In the genomic region with DNA sequence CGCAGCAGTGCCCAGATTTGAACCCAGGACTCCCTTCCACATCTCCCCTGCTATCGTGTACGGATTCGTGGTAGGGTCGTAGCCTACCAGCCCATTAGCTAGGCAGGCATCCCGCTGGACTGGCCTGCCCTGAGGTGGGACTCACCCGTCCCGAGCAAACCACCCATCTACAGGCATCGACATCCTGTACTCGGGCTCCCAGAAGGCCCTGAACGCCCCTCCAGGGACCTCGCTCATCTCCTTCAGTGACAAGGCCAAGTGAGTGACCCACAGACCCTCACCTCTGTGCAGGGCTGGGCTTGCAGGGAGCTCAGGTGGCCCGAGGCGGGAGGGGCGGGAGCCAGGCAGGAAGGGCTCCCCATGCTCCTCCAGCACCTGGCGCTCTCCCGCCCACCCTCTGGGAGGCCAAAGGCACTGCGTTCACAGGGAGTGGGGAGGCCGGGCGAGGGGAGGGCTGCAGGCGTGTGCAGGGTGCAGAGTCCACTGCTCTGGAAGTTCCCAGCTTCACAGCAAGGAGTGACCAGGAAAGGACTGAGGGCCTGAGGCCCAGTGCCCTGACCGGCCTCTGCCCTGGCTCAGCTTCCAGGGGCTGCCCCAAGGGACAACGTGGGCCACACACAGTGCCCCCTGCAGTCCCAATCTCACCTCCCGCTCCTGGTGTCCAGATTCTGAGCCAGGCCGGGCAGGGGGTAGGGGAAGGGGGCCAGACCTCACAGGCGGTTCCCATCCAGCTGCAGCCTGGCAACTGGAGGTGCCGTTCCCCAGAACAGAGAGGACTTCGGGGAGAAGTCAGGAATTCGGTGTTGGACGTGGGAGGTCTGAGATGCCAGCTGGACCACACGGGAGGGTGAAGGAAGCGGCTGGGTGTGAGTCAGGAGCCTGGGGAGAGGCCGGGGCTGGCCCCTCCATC, we compare ENCODE assay signal across 1 cellular context.
TF ChIP-seq lines count a peak whose summit lies in the region.

No MANE protein-coding gene starts in this region.

TF ChIP-seq in HepG2, 621 proteins besides CTCF, POLR2A, EP300 and RAD21 (continued from another document and continues in another):
- TF ChIP-seq IKZF5 (CRISPR knock-in tag; IDR thresholded peaks at IDR 0.05) (peak; percentile 92), PTBP1 (IDR thresholded peaks at IDR 0.05; ENCODE audit: low read depth, low read length, poor library complexity, severe bottlenecking) (no peak), BORCS8-MEF2B (CRISPR knock-in tag; IDR thresholded peaks at IDR 0.05) (peak; percentile 78; the same call in 1 of the 2 replicates), ZFP37 (CRISPR knock-in tag; IDR thresholded peaks at IDR 0.05; ENCODE audit: borderline replicate concordance) (peak; percentile 91), ZNF180 (CRISPR knock-in tag; IDR thresholded peaks at IDR 0.05; ENCODE audit: borderline replicate concordance, low read depth) (no peak), ZBTB25 (CRISPR knock-in tag; IDR thresholded peaks at IDR 0.05) (peak; percentile 78), TP53 (CRISPR knock-in tag; conservative IDR thresholded peaks at IDR 0.05) (0 out of 2 replicates have a peak, but pooled peaks have one; percentile 28), ZNF550 (CRISPR knock-in tag; IDR thresholded peaks at IDR 0.05; ENCODE audit: borderline replicate concordance) (peak; percentile 82; the same call in 1 of the 2 replicates), ZNF431 (CRISPR knock-in tag; IDR thresholded peaks at IDR 0.05; ENCODE audit: borderline replicate concordance, low read depth) (peak; percentile 86), ZNF556 (CRISPR knock-in tag; IDR thresholded peaks at IDR 0.05; ENCODE audit: borderline replicate concordance) (peak; percentile 89; the same call in 1 of the 2 replicates), MEIS2 (CRISPR knock-in tag; IDR thresholded peaks at IDR 0.05) (peak; percentile 86), RNF2 (conservative IDR thresholded peaks at IDR 0.05; ENCODE audit: low read depth) (peak; percentile 59; the same call in 1 of the 2 replicates), TFDP1 (CRISPR knock-in tag; IDR thresholded peaks at IDR 0.05; ENCODE audit: borderline replicate concordance) (peak; percentile 91), ZMYM2 (CRISPR knock-in tag; IDR thresholded peaks at IDR 0.05) (no peak; the same call in 1 of the 2 replicates), RCOR2 (CRISPR knock-in tag; IDR thresholded peaks at IDR 0.05) (0 out of 2 replicates have a peak, but pooled peaks have one; percentile 56), ZNF749 (CRISPR knock-in tag; IDR thresholded peaks at IDR 0.05; ENCODE audit: borderline replicate concordance) (no peak), PCBP2 (optimal IDR thresholded peaks at IDR 0.05; ENCODE audit: low read depth, low read length, poor library complexity, severe bottlenecking) (no peak), ZNF20 (CRISPR knock-in tag; IDR thresholded peaks at IDR 0.05) (no peak), ZFYVE20 (CRISPR knock-in tag; IDR thresholded peaks at IDR 0.05; ENCODE audit: borderline replicate concordance, low read depth) (peak; percentile 56; the same call in 1 of the 2 replicates), MYPOP (CRISPR knock-in tag; IDR thresholded peaks at IDR 0.05) (peak; percentile 76; the same call in 1 of the 2 replicates), SNAI1 (CRISPR knock-in tag; IDR thresholded peaks at IDR 0.05; ENCODE audit: borderline replicate concordance) (0 out of 2 replicates have a peak, but pooled peaks have one; percentile 45), ATF1 (CRISPR knock-in tag; IDR thresholded peaks at IDR 0.05) (no peak), LCORL (IDR thresholded peaks at IDR 0.05) (no peak), LCORL (CRISPR knock-in tag; IDR thresholded peaks at IDR 0.05) (peak; percentile 100), PITX1 (CRISPR knock-in tag; IDR thresholded peaks at IDR 0.05) (peak; percentile 91), RELA (CRISPR knock-in tag; IDR thresholded peaks at IDR 0.05) (0 out of 2 replicates have a peak, but pooled peaks have one; percentile 84), CREBL2 (CRISPR knock-in tag; IDR thresholded peaks at IDR 0.05; ENCODE audit: borderline replicate concordance) (no peak), RARA (CRISPR knock-in tag; IDR thresholded peaks at IDR 0.05) (peak; percentile 90), ZBTB42 (CRISPR knock-in tag; IDR thresholded peaks at IDR 0.05) (no peak), GATAD2A (CRISPR knock-in tag; IDR thresholded peaks at IDR 0.05) (peak; percentile 98), ZNF670 (CRISPR knock-in tag; IDR thresholded peaks at IDR 0.05; ENCODE audit: borderline replicate concordance) (peak; percentile 93; the same call in 1 of the 2 replicates), NR1H2 (CRISPR knock-in tag; IDR thresholded peaks at IDR 0.05; ENCODE audit: borderline replicate concordance, low read depth) (peak; percentile 28; the same call in 1 of the 2 replicates), ZNF615 (CRISPR knock-in tag; IDR thresholded peaks at IDR 0.05; ENCODE audit: borderline replicate concordance) (no peak), CEBPB (IDR thresholded peaks at IDR 0.05; ENCODE audit: borderline replicate concordance, low read depth, low read length) (no peak), REPIN1 (CRISPR knock-in tag; IDR thresholded peaks at IDR 0.05; ENCODE audit: borderline replicate concordance, low read depth) (peak; percentile 85; the same call in 1 of the 2 replicates), MYC (CRISPR knock-in tag; IDR thresholded peaks at IDR 0.05; ENCODE audit: borderline replicate concordance) (peak; percentile 95; the same call in 1 of the 2 replicates), E2F5 (CRISPR knock-in tag; conservative IDR thresholded peaks at IDR 0.05) (0 out of 2 replicates have a peak, but pooled peaks have one; percentile 14), MLLT10 (CRISPR knock-in tag; IDR thresholded peaks at IDR 0.05) (no peak), FOXA1 (IDR thresholded peaks at IDR 0.05) (no peak), FOXA1 (CRISPR knock-in tag; IDR thresholded peaks at IDR 0.05) (no peak; the same call in none of the 2 replicates), ARID2 (CRISPR knock-in tag; IDR thresholded peaks at IDR 0.05; ENCODE audit: borderline replicate concordance) (0 out of 2 replicates have a peak, but pooled peaks have one; percentile 70)
- TF ChIP-seq, protein P1, sequence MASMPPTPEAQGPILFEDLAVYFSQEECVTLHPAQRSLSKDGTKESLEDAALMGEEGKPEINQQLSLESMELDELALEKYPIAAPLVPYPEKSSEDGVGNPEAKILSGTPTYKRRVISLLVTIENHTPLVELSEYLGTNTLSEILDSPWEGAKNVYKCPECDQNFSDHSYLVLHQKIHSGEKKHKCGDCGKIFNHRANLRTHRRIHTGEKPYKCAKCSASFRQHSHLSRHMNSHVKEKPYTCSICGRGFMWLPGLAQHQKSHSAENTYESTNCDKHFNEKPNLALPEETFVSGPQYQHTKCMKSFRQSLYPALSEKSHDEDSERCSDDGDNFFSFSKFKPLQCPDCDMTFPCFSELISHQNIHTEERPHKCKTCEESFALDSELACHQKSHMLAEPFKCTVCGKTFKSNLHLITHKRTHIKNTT (CRISPR knock-in tag; IDR thresholded peaks at IDR 0.05) = no peak
- TF ChIP-seq, protein P2, sequence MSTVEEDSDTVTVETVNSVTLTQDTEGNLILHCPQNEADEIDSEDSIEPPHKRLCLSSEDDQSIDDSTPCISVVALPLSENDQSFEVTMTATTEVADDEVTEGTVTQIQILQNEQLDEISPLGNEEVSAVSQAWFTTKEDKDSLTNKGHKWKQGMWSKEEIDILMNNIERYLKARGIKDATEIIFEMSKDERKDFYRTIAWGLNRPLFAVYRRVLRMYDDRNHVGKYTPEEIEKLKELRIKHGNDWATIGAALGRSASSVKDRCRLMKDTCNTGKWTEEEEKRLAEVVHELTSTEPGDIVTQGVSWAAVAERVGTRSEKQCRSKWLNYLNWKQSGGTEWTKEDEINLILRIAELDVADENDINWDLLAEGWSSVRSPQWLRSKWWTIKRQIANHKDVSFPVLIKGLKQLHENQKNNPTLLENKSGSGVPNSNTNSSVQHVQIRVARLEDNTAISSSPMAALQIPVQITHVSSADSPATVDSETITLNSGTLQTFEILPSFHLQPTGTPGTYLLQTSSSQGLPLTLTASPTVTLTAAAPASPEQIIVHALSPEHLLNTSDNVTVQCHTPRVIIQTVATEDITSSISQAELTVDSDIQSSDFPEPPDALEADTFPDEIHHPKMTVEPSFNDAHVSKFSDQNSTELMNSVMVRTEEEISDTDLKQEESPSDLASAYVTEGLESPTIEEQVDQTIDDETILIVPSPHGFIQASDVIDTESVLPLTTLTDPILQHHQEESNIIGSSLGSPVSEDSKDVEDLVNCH (CRISPR knock-in tag; IDR thresholded peaks at IDR 0.05) = no peak; the same call in 1 of the 2 replicates
- TF ChIP-seq, protein P3, sequence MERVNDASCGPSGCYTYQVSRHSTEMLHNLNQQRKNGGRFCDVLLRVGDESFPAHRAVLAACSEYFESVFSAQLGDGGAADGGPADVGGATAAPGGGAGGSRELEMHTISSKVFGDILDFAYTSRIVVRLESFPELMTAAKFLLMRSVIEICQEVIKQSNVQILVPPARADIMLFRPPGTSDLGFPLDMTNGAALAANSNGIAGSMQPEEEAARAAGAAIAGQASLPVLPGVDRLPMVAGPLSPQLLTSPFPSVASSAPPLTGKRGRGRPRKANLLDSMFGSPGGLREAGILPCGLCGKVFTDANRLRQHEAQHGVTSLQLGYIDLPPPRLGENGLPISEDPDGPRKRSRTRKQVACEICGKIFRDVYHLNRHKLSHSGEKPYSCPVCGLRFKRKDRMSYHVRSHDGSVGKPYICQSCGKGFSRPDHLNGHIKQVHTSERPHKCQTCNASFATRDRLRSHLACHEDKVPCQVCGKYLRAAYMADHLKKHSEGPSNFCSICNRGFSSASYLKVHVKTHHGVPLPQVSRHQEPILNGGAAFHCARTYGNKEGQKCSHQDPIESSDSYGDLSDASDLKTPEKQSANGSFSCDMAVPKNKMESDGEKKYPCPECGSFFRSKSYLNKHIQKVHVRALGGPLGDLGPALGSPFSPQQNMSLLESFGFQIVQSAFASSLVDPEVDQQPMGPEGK (CRISPR knock-in tag; IDR thresholded peaks at IDR 0.05) = peak; percentile 100
- TF ChIP-seq, protein P4, sequence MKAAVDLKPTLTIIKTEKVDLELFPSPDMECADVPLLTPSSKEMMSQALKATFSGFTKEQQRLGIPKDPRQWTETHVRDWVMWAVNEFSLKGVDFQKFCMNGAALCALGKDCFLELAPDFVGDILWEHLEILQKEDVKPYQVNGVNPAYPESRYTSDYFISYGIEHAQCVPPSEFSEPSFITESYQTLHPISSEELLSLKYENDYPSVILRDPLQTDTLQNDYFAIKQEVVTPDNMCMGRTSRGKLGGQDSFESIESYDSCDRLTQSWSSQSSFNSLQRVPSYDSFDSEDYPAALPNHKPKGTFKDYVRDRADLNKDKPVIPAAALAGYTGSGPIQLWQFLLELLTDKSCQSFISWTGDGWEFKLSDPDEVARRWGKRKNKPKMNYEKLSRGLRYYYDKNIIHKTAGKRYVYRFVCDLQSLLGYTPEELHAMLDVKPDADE (CRISPR knock-in tag; IDR thresholded peaks at IDR 0.05) = no peak
- TF ChIP-seq, protein P5, sequence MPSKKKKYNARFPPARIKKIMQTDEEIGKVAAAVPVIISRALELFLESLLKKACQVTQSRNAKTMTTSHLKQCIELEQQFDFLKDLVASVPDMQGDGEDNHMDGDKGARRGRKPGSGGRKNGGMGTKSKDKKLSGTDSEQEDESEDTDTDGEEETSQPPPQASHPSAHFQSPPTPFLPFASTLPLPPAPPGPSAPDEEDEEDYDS (CRISPR knock-in tag; IDR thresholded peaks at IDR 0.05) = peak; percentile 86
- TF ChIP-seq, protein P6, sequence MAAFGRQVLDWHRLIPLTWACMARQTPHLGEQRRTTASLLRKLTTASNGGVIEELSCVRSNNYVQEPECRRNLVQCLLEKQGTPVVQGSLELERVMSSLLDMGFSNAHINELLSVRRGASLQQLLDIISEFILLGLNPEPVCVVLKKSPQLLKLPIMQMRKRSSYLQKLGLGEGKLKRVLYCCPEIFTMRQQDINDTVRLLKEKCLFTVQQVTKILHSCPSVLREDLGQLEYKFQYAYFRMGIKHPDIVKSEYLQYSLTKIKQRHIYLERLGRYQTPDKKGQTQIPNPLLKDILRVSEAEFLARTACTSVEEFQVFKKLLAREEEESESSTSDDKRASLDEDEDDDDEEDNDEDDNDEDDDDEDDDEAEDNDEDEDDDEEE (CRISPR knock-in tag; IDR thresholded peaks at IDR 0.05) = no peak
